Comparison of ENCODE assay signal across 1 cellular context in genomic region chr3:32106132-32106928, GRCh38.
A peak's percentile ranks its signal among the peaks of the same experiment; 100 is the strongest.
TF ChIP-seq lines count a peak whose summit lies in the region.

Gene GPD1L, plus strand, starts transcription at chr3:32106620. Its CDS starts 92 bp downstream, at chr3:32106712.

TF ChIP-seq in K562, 482 proteins besides CTCF, POLR2A, EP300 and RAD21 (continued from another document and continues in another):
- TF ChIP-seq IRF9 (tag; IDR thresholded peaks at IDR 0.05) (no peak), NFRKB (IDR thresholded peaks at IDR 0.05; ENCODE audit: low read depth) (0 out of 2 replicates have a peak, but pooled peaks have one; percentile 24), SIN3B (IDR thresholded peaks at IDR 0.05; ENCODE audit: low read depth) (peak; percentile 57; the same call in 1 of the 2 replicates), ZNF764 (CRISPR knock-in tag; IDR thresholded peaks at IDR 0.05; ENCODE audit: low read depth) (no peak), ZNF133 (CRISPR knock-in tag; IDR thresholded peaks at IDR 0.05) (no peak), PURB (CRISPR knock-in tag; IDR thresholded peaks at IDR 0.05; ENCODE audit: low read depth) (no peak), MLX (CRISPR knock-in tag; conservative IDR thresholded peaks at IDR 0.05) (no peak), ADNP (tag; IDR thresholded peaks at IDR 0.05) (no peak), ZNF121 (CRISPR knock-in tag; conservative IDR thresholded peaks at IDR 0.05) (no peak), CBX3 (IDR thresholded peaks at IDR 0.05; ENCODE audit: borderline replicate concordance in 1 of 2, low read length in 2 of 2) (0 out of 3 replicates have a peak, but pooled peaks of 1 of the 2 experiments have one; percentile 7), NR3C1 (CRISPR knock-in tag; IDR thresholded peaks at IDR 0.05) (0 out of 2 replicates have a peak, but pooled peaks have one; percentile 36), FIP1L1 (IDR thresholded peaks at IDR 0.05; ENCODE audit: low read depth, low read length, poor library complexity, severe bottlenecking) (peak; percentile 74), COPS2 (conservative IDR thresholded peaks at IDR 0.05) (no peak), MAFK (IDR thresholded peaks at IDR 0.05; ENCODE audit: low read length) (no peak), ZC3H11A (IDR thresholded peaks at IDR 0.05; ENCODE audit: low read depth, low read length) (no peak), ZBTB7A (IDR thresholded peaks at IDR 0.05; ENCODE audit: borderline replicate concordance, control insufficient read depth, low read depth, low read length) (peak; percentile 89), SPI1 (IDR thresholded peaks at IDR 0.05; ENCODE audit: borderline replicate concordance, low read depth, low read length) (no peak), ZNF277 (CRISPR knock-in tag; IDR thresholded peaks at IDR 0.05; ENCODE audit: borderline replicate concordance) (no peak), HES1 (IDR thresholded peaks at IDR 0.05; ENCODE audit: low read depth) (no peak), NFE2 (IDR thresholded peaks at IDR 0.05; ENCODE audit: low read depth) (no peak), ILF3 (IDR thresholded peaks at IDR 0.05; ENCODE audit: borderline replicate concordance) (no peak; the same call in 1 of the 2 replicates), ZHX1 (conservative IDR thresholded peaks at IDR 0.05; ENCODE audit: low read length) (no peak), GABPB1 (CRISPR knock-in tag; IDR thresholded peaks at IDR 0.05) (peak; percentile 76; the same call in 1 of the 2 replicates), SMARCA4 (IDR thresholded peaks at IDR 0.05) (no peak), LCOR (CRISPR knock-in tag; IDR thresholded peaks at IDR 0.05) (0 out of 2 replicates have a peak, but pooled peaks have one; percentile 26), SMAD4 (CRISPR knock-in tag; conservative IDR thresholded peaks at IDR 0.05) (no peak), THAP7 (CRISPR knock-in tag; IDR thresholded peaks at IDR 0.05) (peak; percentile 72; the same call in 1 of the 2 replicates), CBFA2T3 (IDR thresholded peaks at IDR 0.05) (no peak), MEF2A (IDR thresholded peaks at IDR 0.05; ENCODE audit: control insufficient read depth, low read depth, low read length) (no peak), GATAD2A (IDR thresholded peaks at IDR 0.05) (no peak), NR4A1 (CRISPR knock-in tag; IDR thresholded peaks at IDR 0.05) (peak; percentile 49; the same call in 1 of the 2 replicates), NR4A1 (tag; IDR thresholded peaks at IDR 0.05) (peak; percentile 63; the same call in 1 of the 2 replicates), ZNF589 (CRISPR knock-in tag; IDR thresholded peaks at IDR 0.05; ENCODE audit: low read depth) (no peak), JUN (IDR thresholded peaks at IDR 0.05; ENCODE audit: borderline replicate concordance, low read depth, low read length) (peak; percentile 46; the same call in 1 of the 2 replicates), JUN (CRISPR knock-in tag; IDR thresholded peaks at IDR 0.05; ENCODE audit: borderline replicate concordance) (no peak), FOXJ2 (tag; IDR thresholded peaks at IDR 0.05) (peak; percentile 68; the same call in 1 of the 2 replicates), ZNF3 (CRISPR knock-in tag; IDR thresholded peaks at IDR 0.05) (no peak), HDAC2 (IDR thresholded peaks at IDR 0.05) (no peak), ATF2 (CRISPR knock-in tag; IDR thresholded peaks at IDR 0.05) (no peak), MTA3 (IDR thresholded peaks at IDR 0.05; ENCODE audit: borderline replicate concordance) (peak; percentile 71; the same call in 1 of the 2 replicates), ARHGAP35 (IDR thresholded peaks at IDR 0.05; ENCODE audit: partially characterized antibody) (no peak), PHB (CRISPR knock-in tag; IDR thresholded peaks at IDR 0.05) (no peak), NCOA6 (IDR thresholded peaks at IDR 0.05) (no peak), RFX5 (IDR thresholded peaks at IDR 0.05; ENCODE audit: low read depth, low read length) (no peak), ZNF197 (CRISPR knock-in tag; IDR thresholded peaks at IDR 0.05; ENCODE audit: low read depth) (no peak; the same call in 1 of the 2 replicates), SRF (CRISPR knock-in tag; IDR thresholded peaks at IDR 0.05) (no peak), ZNF184 (CRISPR knock-in tag; IDR thresholded peaks at IDR 0.05) (no peak), HMG20A (CRISPR knock-in tag; conservative IDR thresholded peaks at IDR 0.05) (no peak), ZFX (CRISPR knock-in tag; IDR thresholded peaks at IDR 0.05) (peak; percentile 94), SNAPC5 (CRISPR knock-in tag; IDR thresholded peaks at IDR 0.05) (no peak), RAD51 (IDR thresholded peaks at IDR 0.05; ENCODE audit: borderline replicate concordance, low read depth) (no peak), NELFE (IDR thresholded peaks at IDR 0.05; ENCODE audit: insufficient read depth, insufficient read length) (no peak), E2F6 (IDR thresholded peaks at IDR 0.05; ENCODE audit: borderline replicate concordance in 1 of 2, extremely low read depth in 1 of 2, insufficient read depth in 1 of 2, insufficient read length in 1 of 2, low read depth in 1 of 2, low read length in 1 of 2, poor library complexity in 1 of 2, severe bottlenecking in 1 of 2) (peak; percentile 79 to 83), CEBPZ (IDR thresholded peaks at IDR 0.05; ENCODE audit: borderline replicate concordance, low read depth, low read length) (no peak), POLR2AphosphoS2 (IDR thresholded peaks at IDR 0.05; ENCODE audit: low read length) (no peak), ETV1 (tag; conservative IDR thresholded peaks at IDR 0.05; ENCODE audit: low read depth) (no peak), CBFA2T2 (conservative IDR thresholded peaks at IDR 0.05) (no peak), L3MBTL2 (IDR thresholded peaks at IDR 0.05) (peak; percentile 79; the same call in 1 of the 2 replicates), CLOCK (CRISPR knock-in tag; IDR thresholded peaks at IDR 0.05; ENCODE audit: borderline replicate concordance) (no peak)
